ENCODE assay signal across 8 cellular contexts in the genomic region with DNA sequence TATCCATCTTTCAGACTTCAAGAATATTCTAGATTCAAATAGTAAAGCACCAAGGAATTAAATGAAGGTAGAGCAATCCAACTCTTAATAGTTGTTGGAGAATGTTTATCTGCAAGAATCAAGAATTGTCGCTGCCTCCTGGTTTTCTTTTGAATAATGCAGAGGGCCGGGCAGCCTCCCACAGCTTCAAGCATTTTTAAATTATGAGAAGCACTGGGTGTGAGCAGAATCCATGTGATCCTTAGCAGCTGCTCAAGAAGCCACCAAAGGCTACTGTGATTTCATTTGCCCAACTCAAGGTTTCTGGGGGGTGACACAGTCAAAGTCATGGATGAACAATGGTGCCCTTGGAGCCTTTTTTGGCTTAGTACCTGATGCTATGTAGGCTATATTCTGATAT.
DNase-seq lines count a peak whose midpoint lies in the region; TF ChIP-seq lines count a peak whose summit lies in the region.
"Not testable (repeated sequence)": the region's sequence is repeated elsewhere in the genome, so short reads cannot be mapped to it uniquely, and the experiment has no call there.

No MANE protein-coding gene starts in this region.

- 69% methylated on average over 2 of the region's 2 CpGs for WGBS in esophagus muscularis mucosa
- 56 to 76% (median 64%) methylated on average over 2 of the region's 2 CpGs for WGBS in spleen, 5 donors

- H3K27me3 ChIP-seq in esophagus muscularis mucosa; neuron (ENCODE audit: insufficient read depth, low read length); spleen (replicated peaks in 1 of 7): not testable (repeated sequence)

- not testable (repeated sequence) for H3K4me3 ChIP-seq in esophagus muscularis mucosa, spleen
- H3K4me3 ChIP-seq in neuron (ENCODE audit: low read length), result peak overlapping the region; percentile 21

- DNase-seq in AG08395 (ENCODE audit: low spot score), result peak; percentile 2
- DNase-seq in HFFc6, result peak; percentile 40
- DNase-seq in RKO (ENCODE audit: low spot score), result peak; percentile 19
- peak; percentile 69 for DNase-seq in astrocyte of the hippocampus (ENCODE audit: low read depth, low spot score)
- DNase-seq in esophagus muscularis mucosa (ENCODE audit: extremely low spot score); spleen: not testable (repeated sequence)
- DNase-seq in iris pigment epithelial cell (ENCODE audit: low read depth), result peak; percentile 47

- not testable (repeated sequence) for H3K9me3 ChIP-seq in esophagus muscularis mucosa; neuron (ENCODE audit: low read length); spleen

- H3K4me3 Mint-ChIP-seq in HFFc6, result peak overlapping the region; percentile 63; the same call in 1 of the 2 replicates

- intact Hi-C loops in esophagus muscularis mucosa (cut with DNase I); spleen (cut with DNase I; ENCODE audit: low total_unique reads): not testable (repeated sequence)

- not testable (repeated sequence) for H3K27me3 Mint-ChIP-seq in HFFc6 (ENCODE audit: insufficient read depth)

- H3K9me3 Mint-ChIP-seq in HFFc6, result not testable (repeated sequence)

- TF ChIP-seq EP300 in esophagus muscularis mucosa (IDR thresholded peaks at IDR 0.05), result not testable (repeated sequence)

- H3K4me1 ChIP-seq in esophagus muscularis mucosa, result peaks cover 8 to 31% (median 19%) of the 10 kb centered on the region in 4 donors
- peaks cover 12% of the 10 kb centered on the region for H3K4me1 ChIP-seq in neuron (ENCODE audit: insufficient read depth, low read length)
- H3K4me1 ChIP-seq in spleen, result peaks cover 0 to 28% (median 6%) of the 10 kb centered on the region in 6 donors

- not testable (repeated sequence) for H2AFZ ChIP-seq in neuron (ENCODE audit: low read depth, low read length)

- H3K36me3 Mint-ChIP-seq in HFFc6 (ENCODE audit: low read depth), result not testable (repeated sequence)

- TF ChIP-seq POLR2A in esophagus muscularis mucosa (IDR thresholded peaks at IDR 0.05; ENCODE audit: low read depth); spleen (IDR thresholded peaks at IDR 0.05): not testable (repeated sequence)

- not testable (repeated sequence) for H3K36me3 ChIP-seq in esophagus muscularis mucosa; neuron (ENCODE audit: insufficient read depth, low read length); spleen

- peaks cover 33% of the 10 kb centered on the region for H3K4me1 Mint-ChIP-seq in HFFc6 (ENCODE audit: low read depth)

- not testable (repeated sequence) for TF ChIP-seq CTCF in HFFc6 (IDR thresholded peaks at IDR 0.05); esophagus muscularis mucosa (IDR thresholded peaks at IDR 0.05); spleen (IDR thresholded peaks at IDR 0.05 in 8 of 11, conservative IDR thresholded peaks at IDR 0.05 in 3 of 11)

- peak overlapping the region; percentile 84 for H3K27ac Mint-ChIP-seq in HFFc6

- peak overlapping the region; percentile 14 to 74 (median 64) for H3K27ac ChIP-seq in esophagus muscularis mucosa (replicated peaks in 1 of 4)
- peak overlapping the region in 7 of 8 donors; percentile 27 to 65 (median 51) for H3K27ac ChIP-seq in spleen
